ENCODE assay signal across 8 cellular contexts in genomic region chr7:37311282-37311868, GRCh38.
A peak's percentile ranks its signal among the peaks of the same experiment; 100 is the strongest.
DNase-seq lines count a peak whose midpoint lies in the region; ATAC-seq, FAIRE-seq and TF ChIP-seq lines count a peak whose summit lies in the region.

No MANE protein-coding gene starts in this region.

- H3K4me2 ChIP-seq in astrocyte (ENCODE audit: low read length) (no peak overlapping the region), GM23338 (no peak overlapping the region)

- peaks cover 7% of the 10 kb centered on the region for H3K36me3 ChIP-seq in CD8-positive, alpha-beta T cell (ENCODE audit: insufficient read depth, low read length)
- H3K36me3 ChIP-seq in astrocyte (ENCODE audit: insufficient read depth, low read length) = no peaks in the 10 kb centered on the region
- no peaks in the 10 kb centered on the region for H3K36me3 ChIP-seq in naive thymus-derived CD4-positive, alpha-beta T cell (ENCODE audit: control insufficient read depth in 2 of 3, insufficient read depth in 3 of 3, low read length in 3 of 3)
- no peaks in the 10 kb centered on the region for H3K36me3 ChIP-seq in GM23338 (ENCODE audit: insufficient read depth)

- no peak overlapping the region for H3K9ac ChIP-seq in astrocyte (ENCODE audit: low read length)

- H3K4me3 ChIP-seq in CD8-positive, alpha-beta T cell (ENCODE audit: low read depth, low read length) = no peak overlapping the region
- H3K4me3 ChIP-seq in astrocyte (ENCODE audit: insufficient read depth, low read depth, low read length) = no peak overlapping the region
- H3K4me3 ChIP-seq in naive thymus-derived CD4-positive, alpha-beta T cell (ENCODE audit: low read length) = no peak overlapping the region
- H3K4me3 ChIP-seq in GM23338 = no peak overlapping the region

- ATAC-seq in CD8-positive, alpha-beta T cell = peak; percentile 43
- peak; percentile 61 for ATAC-seq in naive thymus-derived CD4-positive, alpha-beta T cell
- ATAC-seq in GM23338 (no peak), GM18517 (IDR thresholded peaks at IDR 0.05; ENCODE audit: unreplicated experiment) (no peak)

- POLR2A ChIA-PET in CD8-positive, alpha-beta T cell (lab: Charles Lee) = interaction anchor here (1.7 kb wide), 1 partner anchor 12 kb away, joined by 6 read pairs; no protein-coding TSS in a partner anchor
- POLR2A ChIA-PET in naive thymus-derived CD4-positive, alpha-beta T cell (lab: Charles Lee) = no interaction called here
- POLR2A ChIA-PET in RWPE1 (lab: Yijun Ruan, JAX; ENCODE audit: low non-redundant PET) = no interaction called here

- H2AFZ ChIP-seq in astrocyte (ENCODE audit: low read depth, low read length) (no peak overlapping the region), GM23338 (no peak overlapping the region)

- H3K9me3 ChIP-seq in CD8-positive, alpha-beta T cell (ENCODE audit: low read length) = no peaks in the 10 kb centered on the region
- no peaks in the 10 kb centered on the region for H3K9me3 ChIP-seq in astrocyte (ENCODE audit: insufficient read depth, low read depth, low read length)
- no peaks in the 10 kb centered on the region for H3K9me3 ChIP-seq in naive thymus-derived CD4-positive, alpha-beta T cell (ENCODE audit: control insufficient read depth in 2 of 3, low read length in 3 of 3)

- CTCF ChIA-PET in CD8-positive, alpha-beta T cell (lab: Charles Lee) = interaction anchor here (1.6 kb wide), 1 partner anchor 31 kb away, joined by 4 read pairs; no protein-coding TSS in a partner anchor
- CTCF ChIA-PET in naive thymus-derived CD4-positive, alpha-beta T cell (lab: Charles Lee) = no interaction called here
- CTCF ChIA-PET in RWPE1 (lab: Yijun Ruan, JAX) = no interaction called here

- peaks cover 45% of the 10 kb centered on the region for H3K4me1 ChIP-seq in CD8-positive, alpha-beta T cell (ENCODE audit: insufficient read depth, low read length)
- H3K4me1 ChIP-seq in astrocyte (ENCODE audit: insufficient read depth, low read length) (no peaks in the 10 kb centered on the region), GM23338 (ENCODE audit: insufficient read depth) (peaks cover 5% of the 10 kb centered on the region)
- peaks cover 26 to 53% of the 10 kb centered on the region in 2 donors for H3K4me1 ChIP-seq in naive thymus-derived CD4-positive, alpha-beta T cell (ENCODE audit: control insufficient read depth in 2 of 2, insufficient read depth in 2 of 2, low read length in 2 of 2)

- H3K27ac ChIP-seq in CD8-positive, alpha-beta T cell (ENCODE audit: low read depth, low read length) = peak overlapping the region; percentile 49
- H3K27ac ChIP-seq in astrocyte (ENCODE audit: low read depth, low read length) (no peak overlapping the region), GM23338 (ENCODE audit: low read depth) (no peak overlapping the region), RWPE1 (no peak overlapping the region)
- H3K27ac ChIP-seq in naive thymus-derived CD4-positive, alpha-beta T cell (ENCODE audit: low read depth, low read length) = peak overlapping the region; percentile 38

- peak overlapping the region; percentile 91 for H3K27ac Mint-ChIP-seq in CD8-positive, alpha-beta T cell
- H3K27ac Mint-ChIP-seq in astrocyte (ENCODE audit: unreplicated experiment) = peak overlapping the region; percentile 90
- H3K27ac Mint-ChIP-seq in naive thymus-derived CD4-positive, alpha-beta T cell = peak overlapping the region in 7 of 9 donors; percentile 79 to 98 (median 97)
- no peak overlapping the region for H3K27ac Mint-ChIP-seq in GM23338

- intact Hi-C loops in CD8-positive, alpha-beta T cell (cut with DNase I, micrococcal nuclease) = loop anchor here in 1 of 2 experiments (2.0 kb wide), 1 partner anchor 31 kb away; no protein-coding TSS in a partner anchor
- intact Hi-C loops in naive thymus-derived CD4-positive, alpha-beta T cell (cut with micrococcal nuclease) = loop anchor here (1.0 to 5.0 kb wide), 4 partner anchors 27 to 44 kb away; no protein-coding TSS in a partner anchor

- DNase-seq in CD8-positive, alpha-beta T cell = no peak
- DNase-seq in MV-4-11 (lab: John Stamatoyannopoulos, UW) (peak; percentile 18), astrocyte (ENCODE audit: low read depth) (peak; percentile 1), GM23338 (ENCODE audit: low spot score) (no peak), RWPE1 (ENCODE audit: low spot score) (no peak), COLO668 (lab: John Stamatoyannopoulos, UW; ENCODE audit: unreplicated experiment) (no peak)
- DNase-seq in naive thymus-derived CD4-positive, alpha-beta T cell = peak in 5 of 9 donors; percentile 27 to 36 (median 34)

- H3F3A ChIP-seq in GM23338 (replicated peaks; ENCODE audit: low read depth) = no peaks in the 10 kb centered on the region

- H3K9me2 ChIP-seq in GM23338 (ENCODE audit: insufficient read depth) = no peaks in the 10 kb centered on the region

- no peaks in the 10 kb centered on the region for H3K27me3 ChIP-seq in CD8-positive, alpha-beta T cell (ENCODE audit: insufficient read depth, low read length)
- H3K27me3 ChIP-seq in astrocyte (ENCODE audit: insufficient read depth, low read length) = no peaks in the 10 kb centered on the region
- no peaks in the 10 kb centered on the region for H3K27me3 ChIP-seq in naive thymus-derived CD4-positive, alpha-beta T cell (ENCODE audit: control insufficient read depth in 2 of 2, insufficient read depth in 2 of 2, low read length in 2 of 2)
- no peaks in the 10 kb centered on the region for H3K27me3 ChIP-seq in GM23338 (ENCODE audit: insufficient read depth)

- no peaks in the 10 kb centered on the region for H3K9me3 Mint-ChIP-seq in CD8-positive, alpha-beta T cell
- H3K9me3 Mint-ChIP-seq in astrocyte (ENCODE audit: unreplicated experiment) = no peaks in the 10 kb centered on the region
- H3K9me3 Mint-ChIP-seq in naive thymus-derived CD4-positive, alpha-beta T cell = peaks cover 0 to 14% (median 0%) of the 10 kb centered on the region in 11 donors
- H3K9me3 Mint-ChIP-seq in GM23338 = no peaks in the 10 kb centered on the region

- H3K79me2 ChIP-seq in astrocyte (ENCODE audit: insufficient read depth, low read length) = no peaks in the 10 kb centered on the region
- H3K79me2 ChIP-seq in GM23338 (replicated peaks; ENCODE audit: insufficient read depth) = no peaks in the 10 kb centered on the region

- FAIRE-seq in astrocyte (lab: Jason Lieb, UNC) = no peak

- no peaks in the 10 kb centered on the region for H3K27me3 Mint-ChIP-seq in CD8-positive, alpha-beta T cell (ENCODE audit: low read depth)
- H3K27me3 Mint-ChIP-seq in astrocyte (ENCODE audit: low read depth, unreplicated experiment) (no peaks in the 10 kb centered on the region), GM23338 (ENCODE audit: insufficient read depth, low read depth, poor library complexity) (peaks cover 6% of the 10 kb centered on the region)
- no peaks in the 10 kb centered on the region for H3K27me3 Mint-ChIP-seq in naive thymus-derived CD4-positive, alpha-beta T cell

- no peak for TF ChIP-seq CTCF in CD8-positive, alpha-beta T cell (IDR thresholded peaks at IDR 0.05)
- no peak for TF ChIP-seq CTCF in astrocyte (IDR thresholded peaks at IDR 0.05; ENCODE audit: insufficient read depth, low read depth, low read length)
- TF ChIP-seq CTCF in GM23338 (conservative IDR thresholded peaks at IDR 0.05; ENCODE audit: low read depth in 2 of 2) = no peak
- TF ChIP-seq CTCF in RWPE1 (conservative IDR thresholded peaks at IDR 0.05; ENCODE audit: low read depth) = no peak

- peaks cover 67% of the 10 kb centered on the region for H3K4me1 Mint-ChIP-seq in CD8-positive, alpha-beta T cell (ENCODE audit: low read depth)
- H3K4me1 Mint-ChIP-seq in astrocyte (ENCODE audit: low read depth, unreplicated experiment) = peaks cover 14% of the 10 kb centered on the region
- H3K4me1 Mint-ChIP-seq in naive thymus-derived CD4-positive, alpha-beta T cell = peaks cover 50 to 85% (median 69%) of the 10 kb centered on the region in 7 donors
- H3K4me1 Mint-ChIP-seq in GM23338 = peaks cover 14% of the 10 kb centered on the region

- H3K4me3 Mint-ChIP-seq in CD8-positive, alpha-beta T cell = no peak overlapping the region
- no peak overlapping the region for H3K4me3 Mint-ChIP-seq in astrocyte (ENCODE audit: unreplicated experiment)
- peak overlapping the region in 9 of 10 donors; percentile 52 to 88 (median 80) for H3K4me3 Mint-ChIP-seq in naive thymus-derived CD4-positive, alpha-beta T cell
- H3K4me3 Mint-ChIP-seq in GM23338 = no peak overlapping the region

- H3K36me3 Mint-ChIP-seq in CD8-positive, alpha-beta T cell = peaks cover 64% of the 10 kb centered on the region
- H3K36me3 Mint-ChIP-seq in astrocyte (ENCODE audit: low read depth, unreplicated experiment) = peaks cover 6% of the 10 kb centered on the region
- H3K36me3 Mint-ChIP-seq in naive thymus-derived CD4-positive, alpha-beta T cell = peaks cover 17 to 57% (median 38%) of the 10 kb centered on the region in 5 donors
- H3K36me3 Mint-ChIP-seq in GM23338 (ENCODE audit: low read depth) = peaks cover 4% of the 10 kb centered on the region; the same call in 1 of the 3 replicates

- no peaks in the 10 kb centered on the region for H4K20me1 ChIP-seq in astrocyte (ENCODE audit: insufficient read depth, low read length)
- H4K20me1 ChIP-seq in GM23338 (replicated peaks; ENCODE audit: insufficient read depth) = no peaks in the 10 kb centered on the region

TF ChIP-seq in GM23338, 12 proteins besides CTCF, POLR2A, EP300 and RAD21 (continues in another document):
- no peak for TF ChIP-seq ZNF331 (CRISPR knock-in tag; IDR thresholded peaks at IDR 0.05; ENCODE audit: low read depth)
- no peak for TF ChIP-seq JUNB (IDR thresholded peaks at IDR 0.05; ENCODE audit: unreplicated experiment)
- TF ChIP-seq NANOG (IDR thresholded peaks at IDR 0.05; ENCODE audit: borderline replicate concordance) = no peak

Comparison
In these comparisons a context has a peak if more than half of its experiments do, and no peak if none do; other contexts are left out.
1. ATAC-seq: peak in CD8-positive, alpha-beta T cell (single experiment) and naive thymus-derived CD4-positive, alpha-beta T cell (single experiment); none in GM23338 (single experiment) and GM18517 (single experiment).
2. DNase-seq: peak in MV-4-11 (single experiment), astrocyte (single experiment) and naive thymus-derived CD4-positive, alpha-beta T cell (5 of 9); none in CD8-positive, alpha-beta T cell (0 of 7), GM23338 (single experiment), RWPE1 (single experiment) and COLO668 (single experiment).
3. H3K27ac ChIP-seq: peak in CD8-positive, alpha-beta T cell (single experiment) and naive thymus-derived CD4-positive, alpha-beta T cell (single experiment); none in astrocyte (single experiment), GM23338 (single experiment) and RWPE1 (single experiment).
4. H3K4me3 Mint-ChIP-seq: peak in naive thymus-derived CD4-positive, alpha-beta T cell (9 of 10); none in CD8-positive, alpha-beta T cell (single experiment), astrocyte (single experiment) and GM23338 (single experiment).